In the genomic region with DNA sequence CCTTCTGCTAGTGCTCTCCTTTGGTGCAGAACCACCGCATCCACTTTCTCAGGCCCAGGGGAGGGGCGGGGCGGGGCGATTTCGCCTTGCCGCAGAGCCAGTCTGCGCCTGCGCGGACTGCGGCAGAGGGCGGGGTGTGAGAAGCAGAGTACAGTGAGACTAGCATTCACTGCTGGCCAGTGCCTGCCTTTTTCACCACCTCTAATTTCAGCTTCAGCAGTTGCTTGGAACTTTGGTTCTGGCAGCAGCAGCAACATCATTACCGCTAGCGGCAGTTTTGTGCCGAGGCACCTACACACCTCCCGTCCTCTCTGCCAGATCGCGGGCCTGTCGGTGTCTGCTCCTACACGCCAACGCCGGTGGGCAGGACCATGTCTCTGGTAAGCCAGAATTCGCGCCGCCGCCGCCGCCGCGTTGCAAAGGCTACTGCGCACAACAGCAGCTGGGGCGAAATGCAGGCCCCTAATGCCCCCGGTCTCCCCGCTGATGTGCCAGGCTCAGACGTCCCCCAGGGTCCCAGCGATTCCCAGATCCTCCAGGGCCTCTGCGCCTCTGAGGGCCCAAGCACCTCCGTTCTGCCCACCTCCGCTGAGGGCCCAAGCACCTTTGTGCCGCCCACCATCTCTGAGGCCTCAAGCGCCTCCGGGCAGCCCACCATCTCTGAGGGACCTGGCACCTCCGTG, we compare ENCODE assay signal across 1 cellular context.
TF ChIP-seq lines count a peak whose summit lies in the region.

A gene with protein sequence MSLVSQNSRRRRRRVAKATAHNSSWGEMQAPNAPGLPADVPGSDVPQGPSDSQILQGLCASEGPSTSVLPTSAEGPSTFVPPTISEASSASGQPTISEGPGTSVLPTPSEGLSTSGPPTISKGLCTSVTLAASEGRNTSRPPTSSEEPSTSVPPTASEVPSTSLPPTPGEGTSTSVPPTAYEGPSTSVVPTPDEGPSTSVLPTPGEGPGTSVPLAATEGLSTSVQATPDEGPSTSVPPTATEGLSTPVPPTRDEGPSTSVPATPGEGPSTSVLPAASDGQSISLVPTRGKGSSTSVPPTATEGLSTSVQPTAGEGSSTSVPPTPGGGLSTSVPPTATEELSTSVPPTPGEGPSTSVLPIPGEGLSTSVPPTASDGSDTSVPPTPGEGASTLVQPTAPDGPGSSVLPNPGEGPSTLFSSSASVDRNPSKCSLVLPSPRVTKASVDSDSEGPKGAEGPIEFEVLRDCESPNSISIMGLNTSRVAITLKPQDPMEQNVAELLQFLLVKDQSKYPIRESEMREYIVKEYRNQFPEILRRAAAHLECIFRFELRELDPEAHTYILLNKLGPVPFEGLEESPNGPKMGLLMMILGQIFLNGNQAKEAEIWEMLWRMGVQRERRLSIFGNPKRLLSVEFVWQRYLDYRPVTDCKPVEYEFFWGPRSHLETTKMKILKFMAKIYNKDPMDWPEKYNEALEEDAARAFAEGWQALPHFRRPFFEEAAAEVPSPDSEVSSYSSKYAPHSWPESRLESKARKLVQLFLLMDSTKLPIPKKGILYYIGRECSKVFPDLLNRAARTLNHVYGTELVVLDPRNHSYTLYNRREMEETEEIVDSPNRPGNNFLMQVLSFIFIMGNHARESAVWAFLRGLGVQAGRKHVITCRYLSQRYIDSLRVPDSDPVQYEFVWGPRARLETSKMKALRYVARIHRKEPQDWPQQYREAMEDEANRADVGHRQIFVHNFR (plus strand): TSS at position 151 of the 683 bp plus-strand sequence. CDS start 221 bp downstream, at position 372.

TF ChIP-seq in HepG2, 621 proteins besides CTCF, POLR2A, EP300 and RAD21 (continued from another document and continues in another):
- TF ChIP-seq, protein P1, sequence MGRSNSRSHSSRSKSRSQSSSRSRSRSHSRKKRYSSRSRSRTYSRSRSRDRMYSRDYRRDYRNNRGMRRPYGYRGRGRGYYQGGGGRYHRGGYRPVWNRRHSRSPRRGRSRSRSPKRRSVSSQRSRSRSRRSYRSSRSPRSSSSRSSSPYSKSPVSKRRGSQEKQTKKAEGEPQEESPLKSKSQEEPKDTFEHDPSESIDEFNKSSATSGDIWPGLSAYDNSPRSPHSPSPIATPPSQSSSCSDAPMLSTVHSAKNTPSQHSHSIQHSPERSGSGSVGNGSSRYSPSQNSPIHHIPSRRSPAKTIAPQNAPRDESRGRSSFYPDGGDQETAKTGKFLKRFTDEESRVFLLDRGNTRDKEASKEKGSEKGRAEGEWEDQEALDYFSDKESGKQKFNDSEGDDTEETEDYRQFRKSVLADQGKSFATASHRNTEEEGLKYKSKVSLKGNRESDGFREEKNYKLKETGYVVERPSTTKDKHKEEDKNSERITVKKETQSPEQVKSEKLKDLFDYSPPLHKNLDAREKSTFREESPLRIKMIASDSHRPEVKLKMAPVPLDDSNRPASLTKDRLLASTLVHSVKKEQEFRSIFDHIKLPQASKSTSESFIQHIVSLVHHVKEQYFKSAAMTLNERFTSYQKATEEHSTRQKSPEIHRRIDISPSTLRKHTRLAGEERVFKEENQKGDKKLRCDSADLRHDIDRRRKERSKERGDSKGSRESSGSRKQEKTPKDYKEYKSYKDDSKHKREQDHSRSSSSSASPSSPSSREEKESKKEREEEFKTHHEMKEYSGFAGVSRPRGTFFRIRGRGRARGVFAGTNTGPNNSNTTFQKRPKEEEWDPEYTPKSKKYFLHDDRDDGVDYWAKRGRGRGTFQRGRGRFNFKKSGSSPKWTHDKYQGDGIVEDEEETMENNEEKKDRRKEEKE (IDR thresholded peaks at IDR 0.05), result no peak
- TF ChIP-seq, protein P2, sequence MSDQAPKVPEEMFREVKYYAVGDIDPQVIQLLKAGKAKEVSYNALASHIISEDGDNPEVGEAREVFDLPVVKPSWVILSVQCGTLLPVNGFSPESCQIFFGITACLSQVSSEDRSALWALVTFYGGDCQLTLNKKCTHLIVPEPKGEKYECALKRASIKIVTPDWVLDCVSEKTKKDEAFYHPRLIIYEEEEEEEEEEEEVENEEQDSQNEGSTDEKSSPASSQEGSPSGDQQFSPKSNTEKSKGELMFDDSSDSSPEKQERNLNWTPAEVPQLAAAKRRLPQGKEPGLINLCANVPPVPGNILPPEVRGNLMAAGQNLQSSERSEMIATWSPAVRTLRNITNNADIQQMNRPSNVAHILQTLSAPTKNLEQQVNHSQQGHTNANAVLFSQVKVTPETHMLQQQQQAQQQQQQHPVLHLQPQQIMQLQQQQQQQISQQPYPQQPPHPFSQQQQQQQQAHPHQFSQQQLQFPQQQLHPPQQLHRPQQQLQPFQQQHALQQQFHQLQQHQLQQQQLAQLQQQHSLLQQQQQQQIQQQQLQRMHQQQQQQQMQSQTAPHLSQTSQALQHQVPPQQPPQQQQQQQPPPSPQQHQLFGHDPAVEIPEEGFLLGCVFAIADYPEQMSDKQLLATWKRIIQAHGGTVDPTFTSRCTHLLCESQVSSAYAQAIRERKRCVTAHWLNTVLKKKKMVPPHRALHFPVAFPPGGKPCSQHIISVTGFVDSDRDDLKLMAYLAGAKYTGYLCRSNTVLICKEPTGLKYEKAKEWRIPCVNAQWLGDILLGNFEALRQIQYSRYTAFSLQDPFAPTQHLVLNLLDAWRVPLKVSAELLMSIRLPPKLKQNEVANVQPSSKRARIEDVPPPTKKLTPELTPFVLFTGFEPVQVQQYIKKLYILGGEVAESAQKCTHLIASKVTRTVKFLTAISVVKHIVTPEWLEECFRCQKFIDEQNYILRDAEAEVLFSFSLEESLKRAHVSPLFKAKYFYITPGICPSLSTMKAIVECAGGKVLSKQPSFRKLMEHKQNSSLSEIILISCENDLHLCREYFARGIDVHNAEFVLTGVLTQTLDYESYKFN (CRISPR knock-in tag; conservative IDR thresholded peaks at IDR 0.05), result no peak
- TF ChIP-seq, protein P3, sequence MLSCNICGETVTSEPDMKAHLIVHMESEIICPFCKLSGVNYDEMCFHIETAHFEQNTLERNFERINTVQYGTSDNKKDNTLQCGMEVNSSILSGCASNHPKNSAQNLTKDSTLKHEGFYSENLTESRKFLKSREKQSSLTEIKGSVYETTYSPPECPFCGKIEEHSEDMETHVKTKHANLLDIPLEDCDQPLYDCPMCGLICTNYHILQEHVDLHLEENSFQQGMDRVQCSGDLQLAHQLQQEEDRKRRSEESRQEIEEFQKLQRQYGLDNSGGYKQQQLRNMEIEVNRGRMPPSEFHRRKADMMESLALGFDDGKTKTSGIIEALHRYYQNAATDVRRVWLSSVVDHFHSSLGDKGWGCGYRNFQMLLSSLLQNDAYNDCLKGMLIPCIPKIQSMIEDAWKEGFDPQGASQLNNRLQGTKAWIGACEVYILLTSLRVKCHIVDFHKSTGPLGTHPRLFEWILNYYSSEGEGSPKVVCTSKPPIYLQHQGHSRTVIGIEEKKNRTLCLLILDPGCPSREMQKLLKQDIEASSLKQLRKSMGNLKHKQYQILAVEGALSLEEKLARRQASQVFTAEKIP (CRISPR knock-in tag; IDR thresholded peaks at IDR 0.05; ENCODE audit: borderline replicate concordance), result no peak
- no peak for TF ChIP-seq ZNF776 (CRISPR knock-in tag; IDR thresholded peaks at IDR 0.05)
- TF ChIP-seq SP2 (CRISPR knock-in tag; IDR thresholded peaks at IDR 0.05), result no peak
- TF ChIP-seq PRMT3 (CRISPR knock-in tag; IDR thresholded peaks at IDR 0.05; ENCODE audit: borderline replicate concordance, low read depth), result no peak
- TF ChIP-seq ZFY (CRISPR knock-in tag; IDR thresholded peaks at IDR 0.05), result peak; percentile 75
- TF ChIP-seq SMAD3 (CRISPR knock-in tag; IDR thresholded peaks at IDR 0.05), result no peak
- no peak for TF ChIP-seq ZSCAN29 (CRISPR knock-in tag; conservative IDR thresholded peaks at IDR 0.05)
- TF ChIP-seq PCBP1 (IDR thresholded peaks at IDR 0.05; ENCODE audit: borderline replicate concordance, low read depth, low read length), result no peak
- no peak for TF ChIP-seq FOSL2 (CRISPR knock-in tag; IDR thresholded peaks at IDR 0.05)
- TF ChIP-seq PHF8 (CRISPR knock-in tag; IDR thresholded peaks at IDR 0.05), result peak; percentile 66
- TF ChIP-seq, protein P4, sequence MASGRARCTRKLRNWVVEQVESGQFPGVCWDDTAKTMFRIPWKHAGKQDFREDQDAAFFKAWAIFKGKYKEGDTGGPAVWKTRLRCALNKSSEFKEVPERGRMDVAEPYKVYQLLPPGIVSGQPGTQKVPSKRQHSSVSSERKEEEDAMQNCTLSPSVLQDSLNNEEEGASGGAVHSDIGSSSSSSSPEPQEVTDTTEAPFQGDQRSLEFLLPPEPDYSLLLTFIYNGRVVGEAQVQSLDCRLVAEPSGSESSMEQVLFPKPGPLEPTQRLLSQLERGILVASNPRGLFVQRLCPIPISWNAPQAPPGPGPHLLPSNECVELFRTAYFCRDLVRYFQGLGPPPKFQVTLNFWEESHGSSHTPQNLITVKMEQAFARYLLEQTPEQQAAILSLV (CRISPR knock-in tag; IDR thresholded peaks at IDR 0.05; ENCODE audit: borderline replicate concordance), result no peak
- TF ChIP-seq ZFP82 (CRISPR knock-in tag; IDR thresholded peaks at IDR 0.05; ENCODE audit: borderline replicate concordance), result no peak
- TF ChIP-seq ZNF30 (CRISPR knock-in tag; IDR thresholded peaks at IDR 0.05), result 0 out of 2 replicates have a peak, but pooled peaks have one; percentile 41
- no peak for TF ChIP-seq ATF7 (IDR thresholded peaks at IDR 0.05)
- no peak for TF ChIP-seq ATF7 (CRISPR knock-in tag; IDR thresholded peaks at IDR 0.05)
- TF ChIP-seq ZBTB8A (CRISPR knock-in tag; IDR thresholded peaks at IDR 0.05; ENCODE audit: borderline replicate concordance, low read depth), result no peak
- no peak for TF ChIP-seq ESRRA (CRISPR knock-in tag; IDR thresholded peaks at IDR 0.05; ENCODE audit: low read depth)
- TF ChIP-seq ZNF143 (CRISPR knock-in tag; IDR thresholded peaks at IDR 0.05), result no peak
- TF ChIP-seq SRSF1 (optimal IDR thresholded peaks at IDR 0.05; ENCODE audit: low read depth, low read length), result no peak
- peak; percentile 64 for TF ChIP-seq ZFX (CRISPR knock-in tag; IDR thresholded peaks at IDR 0.05; ENCODE audit: low read depth)
- TF ChIP-seq ZNF510 (CRISPR knock-in tag; IDR thresholded peaks at IDR 0.05; ENCODE audit: low read depth), result no peak
- TF ChIP-seq, protein P5, sequence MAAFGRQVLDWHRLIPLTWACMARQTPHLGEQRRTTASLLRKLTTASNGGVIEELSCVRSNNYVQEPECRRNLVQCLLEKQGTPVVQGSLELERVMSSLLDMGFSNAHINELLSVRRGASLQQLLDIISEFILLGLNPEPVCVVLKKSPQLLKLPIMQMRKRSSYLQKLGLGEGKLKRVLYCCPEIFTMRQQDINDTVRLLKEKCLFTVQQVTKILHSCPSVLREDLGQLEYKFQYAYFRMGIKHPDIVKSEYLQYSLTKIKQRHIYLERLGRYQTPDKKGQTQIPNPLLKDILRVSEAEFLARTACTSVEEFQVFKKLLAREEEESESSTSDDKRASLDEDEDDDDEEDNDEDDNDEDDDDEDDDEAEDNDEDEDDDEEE (CRISPR knock-in tag; IDR thresholded peaks at IDR 0.05), result no peak
- no peak for TF ChIP-seq ZNF331 (CRISPR knock-in tag; IDR thresholded peaks at IDR 0.05)
- TF ChIP-seq, protein P6, sequence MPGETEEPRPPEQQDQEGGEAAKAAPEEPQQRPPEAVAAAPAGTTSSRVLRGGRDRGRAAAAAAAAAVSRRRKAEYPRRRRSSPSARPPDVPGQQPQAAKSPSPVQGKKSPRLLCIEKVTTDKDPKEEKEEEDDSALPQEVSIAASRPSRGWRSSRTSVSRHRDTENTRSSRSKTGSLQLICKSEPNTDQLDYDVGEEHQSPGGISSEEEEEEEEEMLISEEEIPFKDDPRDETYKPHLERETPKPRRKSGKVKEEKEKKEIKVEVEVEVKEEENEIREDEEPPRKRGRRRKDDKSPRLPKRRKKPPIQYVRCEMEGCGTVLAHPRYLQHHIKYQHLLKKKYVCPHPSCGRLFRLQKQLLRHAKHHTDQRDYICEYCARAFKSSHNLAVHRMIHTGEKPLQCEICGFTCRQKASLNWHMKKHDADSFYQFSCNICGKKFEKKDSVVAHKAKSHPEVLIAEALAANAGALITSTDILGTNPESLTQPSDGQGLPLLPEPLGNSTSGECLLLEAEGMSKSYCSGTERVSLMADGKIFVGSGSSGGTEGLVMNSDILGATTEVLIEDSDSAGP (CRISPR knock-in tag; IDR thresholded peaks at IDR 0.05; ENCODE audit: borderline replicate concordance), result peak; percentile 28; the same call in 1 of the 2 replicates
- peak; percentile 36; the same call in 1 of the 2 replicates for TF ChIP-seq NFKB2 (CRISPR knock-in tag; IDR thresholded peaks at IDR 0.05; ENCODE audit: borderline replicate concordance)
- no peak for TF ChIP-seq IRX3 (CRISPR knock-in tag; IDR thresholded peaks at IDR 0.05; ENCODE audit: borderline replicate concordance, low read depth)
- TF ChIP-seq, protein P7, sequence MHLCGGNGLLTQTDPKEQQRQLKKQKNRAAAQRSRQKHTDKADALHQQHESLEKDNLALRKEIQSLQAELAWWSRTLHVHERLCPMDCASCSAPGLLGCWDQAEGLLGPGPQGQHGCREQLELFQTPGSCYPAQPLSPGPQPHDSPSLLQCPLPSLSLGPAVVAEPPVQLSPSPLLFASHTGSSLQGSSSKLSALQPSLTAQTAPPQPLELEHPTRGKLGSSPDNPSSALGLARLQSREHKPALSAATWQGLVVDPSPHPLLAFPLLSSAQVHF (CRISPR knock-in tag; IDR thresholded peaks at IDR 0.05), result no peak
- no peak for TF ChIP-seq RFX1 (IDR thresholded peaks at IDR 0.05)
- TF ChIP-seq, protein P8, sequence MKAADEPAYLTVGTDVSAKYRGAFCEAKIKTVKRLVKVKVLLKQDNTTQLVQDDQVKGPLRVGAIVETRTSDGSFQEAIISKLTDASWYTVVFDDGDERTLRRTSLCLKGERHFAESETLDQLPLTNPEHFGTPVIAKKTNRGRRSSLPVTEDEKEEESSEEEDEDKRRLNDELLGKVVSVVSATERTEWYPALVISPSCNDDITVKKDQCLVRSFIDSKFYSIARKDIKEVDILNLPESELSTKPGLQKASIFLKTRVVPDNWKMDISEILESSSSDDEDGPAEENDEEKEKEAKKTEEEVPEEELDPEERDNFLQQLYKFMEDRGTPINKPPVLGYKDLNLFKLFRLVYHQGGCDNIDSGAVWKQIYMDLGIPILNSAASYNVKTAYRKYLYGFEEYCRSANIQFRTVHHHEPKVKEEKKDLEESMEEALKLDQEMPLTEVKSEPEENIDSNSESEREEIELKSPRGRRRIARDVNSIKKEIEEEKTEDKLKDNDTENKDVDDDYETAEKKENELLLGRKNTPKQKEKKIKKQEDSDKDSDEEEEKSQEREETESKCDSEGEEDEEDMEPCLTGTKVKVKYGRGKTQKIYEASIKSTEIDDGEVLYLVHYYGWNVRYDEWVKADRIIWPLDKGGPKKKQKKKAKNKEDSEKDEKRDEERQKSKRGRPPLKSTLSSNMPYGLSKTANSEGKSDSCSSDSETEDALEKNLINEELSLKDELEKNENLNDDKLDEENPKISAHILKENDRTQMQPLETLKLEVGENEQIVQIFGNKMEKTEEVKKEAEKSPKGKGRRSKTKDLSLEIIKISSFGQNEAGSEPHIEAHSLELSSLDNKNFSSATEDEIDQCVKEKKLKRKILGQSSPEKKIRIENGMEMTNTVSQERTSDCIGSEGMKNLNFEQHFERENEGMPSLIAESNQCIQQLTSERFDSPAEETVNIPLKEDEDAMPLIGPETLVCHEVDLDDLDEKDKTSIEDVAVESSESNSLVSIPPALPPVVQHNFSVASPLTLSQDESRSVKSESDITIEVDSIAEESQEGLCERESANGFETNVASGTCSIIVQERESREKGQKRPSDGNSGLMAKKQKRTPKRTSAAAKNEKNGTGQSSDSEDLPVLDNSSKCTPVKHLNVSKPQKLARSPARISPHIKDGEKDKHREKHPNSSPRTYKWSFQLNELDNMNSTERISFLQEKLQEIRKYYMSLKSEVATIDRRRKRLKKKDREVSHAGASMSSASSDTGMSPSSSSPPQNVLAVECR (CRISPR knock-in tag; IDR thresholded peaks at IDR 0.05; ENCODE audit: borderline replicate concordance), result peak; percentile 52; the same call in 1 of the 2 replicates
- TF ChIP-seq FLYWCH1 (CRISPR knock-in tag; IDR thresholded peaks at IDR 0.05), result no peak
- no peak for TF ChIP-seq ZSCAN22 (CRISPR knock-in tag; IDR thresholded peaks at IDR 0.05)
- TF ChIP-seq GTF3A (CRISPR knock-in tag; conservative IDR thresholded peaks at IDR 0.05), result no peak
- no peak for TF ChIP-seq FOXJ3 (CRISPR knock-in tag; IDR thresholded peaks at IDR 0.05; ENCODE audit: borderline replicate concordance)
- no peak for TF ChIP-seq ASH2L (IDR thresholded peaks at IDR 0.05; ENCODE audit: insufficient read length, low read depth, low read length)
- no peak for TF ChIP-seq HDAC1 (CRISPR knock-in tag; IDR thresholded peaks at IDR 0.05)
- no peak for TF ChIP-seq MIER3 (CRISPR knock-in tag; IDR thresholded peaks at IDR 0.05; ENCODE audit: borderline replicate concordance)
